1 cellular context compared by ENCODE assay signal in genomic region chr6:52663935-52664184, GRCh38.
TF ChIP-seq lines count a peak whose summit lies in the region.

No MANE protein-coding gene starts in this region.

TF ChIP-seq in K562, 482 proteins besides CTCF, POLR2A, EP300 and RAD21 (continued from another document):
- TF ChIP-seq CTCFL (IDR thresholded peaks at IDR 0.05; ENCODE audit: borderline replicate concordance, insufficient read depth, low read depth, low read length, poor library complexity, severe bottlenecking) (no peak), STAT5A (IDR thresholded peaks at IDR 0.05; ENCODE audit: borderline replicate concordance, low read length) (no peak), ZBTB49 (CRISPR knock-in tag; IDR thresholded peaks at IDR 0.05; ENCODE audit: borderline replicate concordance) (no peak), GTF3C2 (IDR thresholded peaks at IDR 0.05; ENCODE audit: borderline replicate concordance, extremely low read depth, insufficient read length) (no peak), SP1 (CRISPR knock-in tag; IDR thresholded peaks at IDR 0.05) (no peak), IFI16 (CRISPR knock-in tag; IDR thresholded peaks at IDR 0.05) (no peak), TAF9B (IDR thresholded peaks at IDR 0.05; ENCODE audit: partially characterized antibody) (peak; percentile 37), CBX5 (IDR thresholded peaks at IDR 0.05; ENCODE audit: borderline replicate concordance, low read depth) (no peak), ZNF146 (CRISPR knock-in tag; IDR thresholded peaks at IDR 0.05; ENCODE audit: unreplicated experiment) (no peak), THRAP3 (IDR thresholded peaks at IDR 0.05; ENCODE audit: borderline replicate concordance) (peak; percentile 78; the same call in 1 of the 2 replicates), ZNF12 (CRISPR knock-in tag; IDR thresholded peaks at IDR 0.05) (no peak), ARNT (IDR thresholded peaks at IDR 0.05) (peak in 1 of 2 experiments; percentile 46; a peak in 1 of 4 replicates), AFF4 (CRISPR knock-in tag; IDR thresholded peaks at IDR 0.05) (0 out of 2 replicates have a peak, but pooled peaks have one; percentile 60), GATA2 (CRISPR knock-in tag; IDR thresholded peaks at IDR 0.05) (no peak), CUX1 (CRISPR knock-in tag; IDR thresholded peaks at IDR 0.05) (no peak), ZFP30 (CRISPR knock-in tag; IDR thresholded peaks at IDR 0.05; ENCODE audit: borderline replicate concordance) (no peak), DDX20 (tag; IDR thresholded peaks at IDR 0.05; ENCODE audit: low read depth) (no peak), MNT (conservative IDR thresholded peaks at IDR 0.05) (peak in 1 of 2 experiments; percentile 38; a peak in 3 of 4 replicates), ZFP91 (CRISPR knock-in tag; IDR thresholded peaks at IDR 0.05) (no peak), C11orf30 (IDR thresholded peaks at IDR 0.05; ENCODE audit: low read depth) (0 out of 2 replicates have a peak, but pooled peaks have one; percentile 9)
TF ChIP-seq in K562: peak in this region for 23.
